In genomic region chr2:23497063-23497462, GRCh38 we compare ENCODE assay signal across 11 cellular contexts.
DNase-seq lines count a peak whose midpoint lies in the region; ATAC-seq and TF ChIP-seq lines count a peak whose summit lies in the region.
"Had no signal": no experiment of that assay in that cellular context is flagged by ENCODE, and none has a peak within 500 bp of the region (broad histone marks: within the 10 kb centered on the region; RNA-seq: fewer than 3 reads in every experiment).

No MANE protein-coding gene starts in this region.

- TF ChIP-seq CTCF in HL-60 (IDR thresholded peaks at IDR 0.05; ENCODE audit: insufficient read depth, low read length): no peak
- no peak for TF ChIP-seq CTCF in WTC11 (IDR thresholded peaks at IDR 0.05)

- no peaks in the 10 kb centered on the region for H3K79me2 ChIP-seq in ACC112 (ENCODE audit: control insufficient read depth, insufficient read depth, low read length, unreplicated experiment)

- H3K4me1 ChIP-seq in ACC112 (ENCODE audit: control insufficient read depth, insufficient read depth, low read length, unreplicated experiment): peaks cover 31% of the 10 kb centered on the region

- ATAC-seq in WTC11 (peak; percentile 33), GM18858 (IDR thresholded peaks at IDR 0.05; ENCODE audit: unreplicated experiment) (no peak)
- ATAC-seq: stimulated activated naive B cell treated with anti-CD40 and anti-IgM and Interleukin-4, amounts not matched to agents 10 μg/mL and 1 μg/mL and 100 μg/mL, for 72 hours had no signal

- H3K27ac ChIP-seq in ACC112 (ENCODE audit: low read depth, low read length) (peak overlapping the region; percentile 25; the same call in 1 of the 2 replicates), HL-60 (replicated peaks) (no peak overlapping the region)

- CTCF ChIA-PET in WTC11 (lab: Charles Lee): no interaction called here

- H3K36me3 ChIP-seq in ACC112 (ENCODE audit: insufficient read depth, low read length): no peaks in the 10 kb centered on the region

- no peak overlapping the region; the same call in 1 of the 2 replicates for H3K4me3 Mint-ChIP-seq in WTC11
- H3K4me3 Mint-ChIP-seq: HFFc6; stimulated activated naive B cell treated with anti-CD40 and anti-IgM and Interleukin-4, amounts not matched to agents 10 μg/mL and 1 μg/mL and 100 μg/mL, for 72 hours had no signal

- H3K27me3 Mint-ChIP-seq in WTC11 (ENCODE audit: low read depth): no peaks in the 10 kb centered on the region

- H3K9me3 Mint-ChIP-seq in WTC11: no peaks in the 10 kb centered on the region
- H3K9me3 Mint-ChIP-seq: HFFc6; stimulated activated naive B cell treated with anti-CD40 and anti-IgM and Interleukin-4, amounts not matched to agents 10 μg/mL and 1 μg/mL and 100 μg/mL, for 72 hours had no signal

- H2AFZ ChIP-seq in ACC112 (ENCODE audit: low read length, unreplicated experiment): no peak overlapping the region

- H3K27me3 ChIP-seq in ACC112 (ENCODE audit: insufficient read depth, low read length) (no peaks in the 10 kb centered on the region), HL-60 (ENCODE audit: insufficient read depth, poor library complexity, severe bottlenecking) (peaks cover 18% of the 10 kb centered on the region)

- H3K27ac Mint-ChIP-seq in WTC11: peak overlapping the region; percentile 80
- H3K27ac Mint-ChIP-seq: HFFc6; stimulated activated naive B cell treated with anti-CD40 and anti-IgM and Interleukin-4, amounts not matched to agents 10 μg/mL and 1 μg/mL and 100 μg/mL, for 72 hours had no signal

- POLR2A ChIA-PET in WTC11 (lab: Charles Lee): no interaction called here

- peak; percentile 53 to 87 for DNase-seq in HL-60 (ENCODE audit: low read depth in 1 of 2, low spot score in 1 of 2)
- DNase-seq in WTC11 (ENCODE audit: low spot score): peak; percentile 47
- DNase-seq in foreskin melanocyte: peak; percentile 78
- DNase-seq in NCI-H748 treated with DMSO at 0.1 percent for 48 hours (lab: John Stamatoyannopoulos, UW): no peak
- no peak for DNase-seq in NCI-H774 (lab: John Stamatoyannopoulos, UW)
- no peak for DNase-seq in NCI-H82 (lab: John Stamatoyannopoulos, UW)
- DNase-seq: HFFc6; NCI-H526; stimulated activated naive B cell treated with anti-CD40 and anti-IgM and Interleukin-4, amounts not matched to agents 10 μg/mL and 1 μg/mL and 100 μg/mL, for 72 hours had no signal

- no peaks in the 10 kb centered on the region for H3K36me3 Mint-ChIP-seq in WTC11

- H3K4me3 ChIP-seq in ACC112 (ENCODE audit: low read depth, low read length): no peak overlapping the region
- H3K4me3 ChIP-seq in HL-60 (replicated peaks; ENCODE audit: insufficient read depth, low read length): no peak overlapping the region

- peaks cover 37% of the 10 kb centered on the region for H3K4me1 Mint-ChIP-seq in WTC11

TF ChIP-seq in WTC11, 78 proteins besides CTCF, POLR2A, EP300 and RAD21:
- TF ChIP-seq KAT7 (CRISPR knock-in tag; IDR thresholded peaks at IDR 0.05; ENCODE audit: borderline replicate concordance) (no peak), ZNF423 (CRISPR knock-in tag; IDR thresholded peaks at IDR 0.05) (0 out of 2 replicates have a peak, but pooled peaks have one; percentile 10), ZNF396 (CRISPR knock-in tag; IDR thresholded peaks at IDR 0.05; ENCODE audit: borderline replicate concordance) (no peak)

Comparison
In these comparisons a context has a peak if more than half of its experiments do, and no peak if none do; other contexts are left out.
1. DNase-seq: peak in HL-60 (2 of 2), WTC11 (single experiment) and foreskin melanocyte (single experiment); none in NCI-H748 treated with DMSO at 0.1 percent for 48 hours (single experiment), NCI-H774 (single experiment) and NCI-H82 (single experiment).